Comparison of ENCODE assay signal across 1 cellular context in genomic region chr3:184015381-184016019, GRCh38.
TF ChIP-seq lines count a peak whose summit lies in the region.

No MANE protein-coding gene starts in this region.

TF ChIP-seq in SK-N-SH, 30 proteins besides CTCF, POLR2A, EP300 and RAD21:
- TF ChIP-seq IRF3 (IDR thresholded peaks at IDR 0.05; ENCODE audit: low read depth, low read length), result no peak
- TF ChIP-seq EZH2phosphoT487 (IDR thresholded peaks at IDR 0.05; ENCODE audit: borderline replicate concordance, low read depth), result no peak
- TF ChIP-seq MXI1 (IDR thresholded peaks at IDR 0.05; ENCODE audit: low read depth, low read length), result no peak
- TF ChIP-seq, protein P1, sequence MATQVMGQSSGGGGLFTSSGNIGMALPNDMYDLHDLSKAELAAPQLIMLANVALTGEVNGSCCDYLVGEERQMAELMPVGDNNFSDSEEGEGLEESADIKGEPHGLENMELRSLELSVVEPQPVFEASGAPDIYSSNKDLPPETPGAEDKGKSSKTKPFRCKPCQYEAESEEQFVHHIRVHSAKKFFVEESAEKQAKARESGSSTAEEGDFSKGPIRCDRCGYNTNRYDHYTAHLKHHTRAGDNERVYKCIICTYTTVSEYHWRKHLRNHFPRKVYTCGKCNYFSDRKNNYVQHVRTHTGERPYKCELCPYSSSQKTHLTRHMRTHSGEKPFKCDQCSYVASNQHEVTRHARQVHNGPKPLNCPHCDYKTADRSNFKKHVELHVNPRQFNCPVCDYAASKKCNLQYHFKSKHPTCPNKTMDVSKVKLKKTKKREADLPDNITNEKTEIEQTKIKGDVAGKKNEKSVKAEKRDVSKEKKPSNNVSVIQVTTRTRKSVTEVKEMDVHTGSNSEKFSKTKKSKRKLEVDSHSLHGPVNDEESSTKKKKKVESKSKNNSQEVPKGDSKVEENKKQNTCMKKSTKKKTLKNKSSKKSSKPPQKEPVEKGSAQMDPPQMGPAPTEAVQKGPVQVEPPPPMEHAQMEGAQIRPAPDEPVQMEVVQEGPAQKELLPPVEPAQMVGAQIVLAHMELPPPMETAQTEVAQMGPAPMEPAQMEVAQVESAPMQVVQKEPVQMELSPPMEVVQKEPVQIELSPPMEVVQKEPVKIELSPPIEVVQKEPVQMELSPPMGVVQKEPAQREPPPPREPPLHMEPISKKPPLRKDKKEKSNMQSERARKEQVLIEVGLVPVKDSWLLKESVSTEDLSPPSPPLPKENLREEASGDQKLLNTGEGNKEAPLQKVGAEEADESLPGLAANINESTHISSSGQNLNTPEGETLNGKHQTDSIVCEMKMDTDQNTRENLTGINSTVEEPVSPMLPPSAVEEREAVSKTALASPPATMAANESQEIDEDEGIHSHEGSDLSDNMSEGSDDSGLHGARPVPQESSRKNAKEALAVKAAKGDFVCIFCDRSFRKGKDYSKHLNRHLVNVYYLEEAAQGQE (IDR thresholded peaks at IDR 0.05; ENCODE audit: low read depth, low read length), result no peak
- TF ChIP-seq FOXJ3 (CRISPR knock-in tag; IDR thresholded peaks at IDR 0.05), result no peak
- TF ChIP-seq USF2 (IDR thresholded peaks at IDR 0.05; ENCODE audit: borderline replicate concordance, low read depth, low read length), result no peak
- no peak for TF ChIP-seq RXRA (IDR thresholded peaks at IDR 0.05; ENCODE audit: borderline replicate concordance, low read depth)
- TF ChIP-seq GABPA (IDR thresholded peaks at IDR 0.05; ENCODE audit: low read depth), result no peak
- TF ChIP-seq RCOR1 (IDR thresholded peaks at IDR 0.05; ENCODE audit: low read length), result peak; percentile 42; the same call in 1 of the 2 replicates
